15 cellular contexts compared by ENCODE assay signal in the genomic region with DNA sequence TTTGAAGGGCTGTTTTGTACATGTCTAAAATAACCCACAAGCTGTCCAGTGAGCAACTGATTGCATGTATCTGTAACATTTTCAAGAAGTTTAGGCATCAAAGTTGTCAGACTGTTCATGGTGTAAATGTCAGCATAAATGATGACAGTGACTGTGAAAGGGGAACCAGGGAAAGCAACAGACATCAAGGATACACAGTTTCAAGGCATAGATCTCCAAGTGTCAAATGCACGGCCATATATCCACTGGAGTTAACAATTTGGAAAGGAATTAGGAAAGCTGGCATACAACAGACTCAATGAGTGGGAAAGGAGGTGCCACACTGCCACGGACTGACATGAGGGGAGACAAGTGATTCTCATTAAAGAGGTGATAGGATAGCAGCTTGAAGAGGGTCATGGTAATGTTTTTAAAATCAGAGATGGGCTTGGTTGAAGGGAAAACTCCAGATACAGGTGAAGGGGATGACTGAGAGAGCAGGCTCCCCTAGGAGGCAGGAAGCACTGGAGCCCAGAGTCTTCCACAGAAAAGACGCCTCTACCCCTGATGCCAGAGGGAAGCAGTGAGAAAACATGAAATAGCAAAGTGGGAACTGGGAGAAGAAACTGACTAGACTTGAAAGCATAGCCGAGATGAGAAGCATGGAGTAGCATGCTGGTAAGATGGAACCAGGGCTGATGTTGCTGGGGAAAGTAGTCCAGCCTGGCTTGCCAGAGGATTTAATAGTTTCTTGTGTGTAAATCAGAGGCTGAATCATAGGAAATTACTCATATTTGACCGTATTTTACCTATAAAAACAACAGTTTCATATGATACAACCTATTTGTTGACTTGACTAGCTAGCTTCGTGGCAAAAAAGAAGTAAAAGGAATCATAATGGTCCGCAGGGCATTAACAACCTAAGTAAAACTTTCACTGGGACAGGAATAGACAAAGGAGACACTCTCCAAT. TPM values are rescaled to one million over a fixed set of nuclear protein-coding genes. Genes with fewer than 3 reads are reported as not detected.
DNase-seq lines count a peak whose midpoint lies in the region; ATAC-seq and TF ChIP-seq lines count a peak whose summit lies in the region.
"Had no signal": no experiment of that assay in that cellular context is flagged by ENCODE, and none has a peak within 500 bp of the region (broad histone marks: within the 10 kb centered on the region; RNA-seq: fewer than 3 reads in every experiment).

No MANE protein-coding gene starts in this region.

- intact Hi-C loops in activated CD4-positive, alpha-beta T cell treated with anti-CD3 and anti-CD28 coated beads for 36 hours (cut with DNase I, micrococcal nuclease): no loop called here
- intact Hi-C loops in transverse colon (cut with DNase I; ENCODE audit: low total_unique reads): no loop called here
- intact Hi-C loops in uterus (cut with DNase I; ENCODE audit: low total_unique reads): no loop called here

- H3K4me3 ChIP-seq in transverse colon (no peak overlapping the region), uterus (no peak overlapping the region)
- H3K4me3 ChIP-seq: HAP-1, thoracic aorta had no signal

- 82 to 85% methylated on average over 5 to 7 of the region's 7 CpGs for WGBS in transverse colon (ENCODE audit: low coverage in 1 of 2), 2 donors

- H3K36me3 ChIP-seq in transverse colon: peaks cover 0 to 31% (median 10%) of the 10 kb centered on the region in 4 donors
- H3K36me3 ChIP-seq in uterus: no peaks in the 10 kb centered on the region

- CTCF ChIA-PET in activated CD4-positive, alpha-beta T cell treated with anti-CD3 and anti-CD28 coated beads for 36 hours (lab: Charles Lee): interaction anchor here (0.6 to 0.7 kb wide), 2 partner anchors 98 to 187 kb away, joined by 3 read pairs; no protein-coding TSS in a partner anchor

- H3K4me1 Mint-ChIP-seq in activated CD4-positive, alpha-beta T cell treated with anti-CD3 and anti-CD28 coated beads for 36 hours: peaks cover 19% of the 10 kb centered on the region

- H3K27me3 Mint-ChIP-seq in activated CD4-positive, alpha-beta T cell treated with anti-CD3 and anti-CD28 coated beads for 36 hours: no peaks in the 10 kb centered on the region

- H3K4me3 Mint-ChIP-seq in activated CD4-positive, alpha-beta T cell treated with anti-CD3 and anti-CD28 coated beads for 36 hours: no peak overlapping the region

- TF ChIP-seq POLR2A in transverse colon (IDR thresholded peaks at IDR 0.05) (no peak), uterus (IDR thresholded peaks at IDR 0.05) (no peak)

- H3K9me3 Mint-ChIP-seq in activated CD4-positive, alpha-beta T cell treated with anti-CD3 and anti-CD28 coated beads for 36 hours (ENCODE audit: low read depth): no peaks in the 10 kb centered on the region

- TF ChIP-seq EP300 in transverse colon (IDR thresholded peaks at IDR 0.05; ENCODE audit: low read depth): no peak

- in situ Hi-C loops in transverse colon (cut with MboI; ENCODE audit: low pct_ligation_motif_present in 1 of 4, low pct_unique_long_range_greater_than_20kb in 1 of 4, low sequenced_read_pairs in 3 of 4): no loop called here

- no peak for ATAC-seq in activated CD4-positive, alpha-beta T cell treated with anti-CD3 and anti-CD28 coated beads for 36 hours
- ATAC-seq: sciatic nerve had no signal

- no peak for DNase-seq in activated CD4-positive, alpha-beta T cell treated with anti-CD3 and anti-CD28 coated beads for 36 hours
- DNase-seq in activated CD4-positive, alpha-beta T cell treated with anti-CD3 and anti-CD28 coated beads, Interleukin-2, amount 50 U/mL, for 4 hours: no peak
- DNase-seq in MV-4-11 (lab: John Stamatoyannopoulos, UW): peak; percentile 46
- DNase-seq in dermis blood vessel endothelial cell: peak; percentile 85
- DNase-seq in non-pigmented ciliary epithelial cell (ENCODE audit: low read depth): peak; percentile 48
- DNase-seq in transverse colon: no peak
- DNase-seq in uterus: no peak
- no peak for DNase-seq in SK-N-DZ (ENCODE audit: low spot score)
- DNase-seq: caudate nucleus, islet precursor cell, NCI-H69, SHP77 had no signal

- TF ChIP-seq CTCF in transverse colon (IDR thresholded peaks at IDR 0.05): no peak
- TF ChIP-seq CTCF in uterus (IDR thresholded peaks at IDR 0.05): no peak

- H3K27me3 ChIP-seq in transverse colon: no peaks in the 10 kb centered on the region
- no peaks in the 10 kb centered on the region for H3K27me3 ChIP-seq in uterus

- POLR2A ChIA-PET in activated CD4-positive, alpha-beta T cell treated with anti-CD3 and anti-CD28 coated beads for 36 hours (lab: Charles Lee): no interaction called here

- H3K9me3 ChIP-seq in transverse colon (no peaks in the 10 kb centered on the region), uterus (no peaks in the 10 kb centered on the region)
- H3K9me3 ChIP-seq: HAP-1, thoracic aorta had no signal

- H3K27ac ChIP-seq in transverse colon (no peak overlapping the region), uterus (no peak overlapping the region)
- H3K27ac ChIP-seq: thoracic aorta had no signal

- H3K4me1 ChIP-seq in transverse colon (no peaks in the 10 kb centered on the region), uterus (no peaks in the 10 kb centered on the region)

- peaks cover 25% of the 10 kb centered on the region for H3K36me3 Mint-ChIP-seq in activated CD4-positive, alpha-beta T cell treated with anti-CD3 and anti-CD28 coated beads for 36 hours (ENCODE audit: low read depth)

- peak overlapping the region; percentile 37 for H3K27ac Mint-ChIP-seq in activated CD4-positive, alpha-beta T cell treated with anti-CD3 and anti-CD28 coated beads for 36 hours

RNA-seq across cellular contexts. Expression of a gene that starts 18.6 kb away (rescaled TPM):
- 10 to 100 TPM; 56.3 to 56.4 TPM for total RNA-seq in activated CD4-positive, alpha-beta T cell treated with anti-CD3 and anti-CD28 coated beads for 36 hours
- 54.6 and 67.9 TPM in 2 replicates for total RNA-seq in dermis blood vessel endothelial cell
- 100 to 1,000 TPM in 2 of 4 donors, 10 to 100 TPM in 2; 71.1 to 152 (median 92.7) TPM for total RNA-seq in transverse colon
- 10 to 100 TPM; 54.7 to 80.3 (median 65.5) TPM for total RNA-seq in uterus
- polyA plus RNA-seq in SK-N-DZ (2014; cell fraction: cytosol; rRNA removed): 169 and 172 TPM in 2 replicates
- polyA plus RNA-seq in SK-N-DZ (2014; cell fraction: nucleus; rRNA removed): 621 and 664 TPM in 2 replicates

RNA-seq across cellular contexts. Expression of a gene that starts 28.6 kb away (rescaled TPM):
- total RNA-seq in activated CD4-positive, alpha-beta T cell treated with anti-CD3 and anti-CD28 coated beads for 36 hours: 10 to 100 TPM; 23.2 to 23.9 TPM
- 48.7 and 52.7 TPM in 2 replicates for total RNA-seq in dermis blood vessel endothelial cell
- 1,000 to 10,000 TPM in 1 of 4 donors, 10 to 100 TPM in 3; 25.3 to 1,446 (median 31.4) TPM for total RNA-seq in transverse colon
- 10 to 100 TPM; 13.5 to 90.2 (median 27.7) TPM for total RNA-seq in uterus
- polyA plus RNA-seq in SK-N-DZ (2014; cell fraction: cytosol; rRNA removed): 13.7 and 20.5 TPM in 2 replicates
- 16.5 and 28.0 TPM in 2 replicates for polyA plus RNA-seq in SK-N-DZ (2014; cell fraction: nucleus; rRNA removed)

RNA-seq across cellular contexts. Expression of a gene that starts 32.6 kb away (rescaled TPM):
- total RNA-seq in activated CD4-positive, alpha-beta T cell treated with anti-CD3 and anti-CD28 coated beads for 36 hours: not detected
- 3.6 and 8.2 TPM in 2 replicates for total RNA-seq in dermis blood vessel endothelial cell
- total RNA-seq in transverse colon: 100 to 1,000 TPM in 2 of 4 donors, 10 to 100 TPM in 2; 65.9 to 178 (median 101) TPM
- total RNA-seq in uterus: 10 to 100 TPM; 11.5 to 73.0 (median 14.5) TPM
- polyA plus RNA-seq in SK-N-DZ (2014; cell fraction: cytosol; rRNA removed): 14.6 and 17.0 TPM in 2 replicates
- polyA plus RNA-seq in SK-N-DZ (2014; cell fraction: nucleus; rRNA removed): 24.2 and 54.4 TPM in 2 replicates

Comparison
In these comparisons a context has a peak if more than half of its experiments do, and no peak if none do; other contexts are left out.
1. DNase-seq: peak in MV-4-11 (single experiment), dermis blood vessel endothelial cell (single experiment) and non-pigmented ciliary epithelial cell (single experiment); none in activated CD4-positive, alpha-beta T cell treated with anti-CD3 and anti-CD28 coated beads for 36 hours (single experiment), activated CD4-positive, alpha-beta T cell treated with anti-CD3 and anti-CD28 coated beads, Interleukin-2, amount 50 U/mL, for 4 hours (0 of 2), transverse colon (single experiment), uterus (0 of 2) and SK-N-DZ (single experiment).